In the genomic region with DNA sequence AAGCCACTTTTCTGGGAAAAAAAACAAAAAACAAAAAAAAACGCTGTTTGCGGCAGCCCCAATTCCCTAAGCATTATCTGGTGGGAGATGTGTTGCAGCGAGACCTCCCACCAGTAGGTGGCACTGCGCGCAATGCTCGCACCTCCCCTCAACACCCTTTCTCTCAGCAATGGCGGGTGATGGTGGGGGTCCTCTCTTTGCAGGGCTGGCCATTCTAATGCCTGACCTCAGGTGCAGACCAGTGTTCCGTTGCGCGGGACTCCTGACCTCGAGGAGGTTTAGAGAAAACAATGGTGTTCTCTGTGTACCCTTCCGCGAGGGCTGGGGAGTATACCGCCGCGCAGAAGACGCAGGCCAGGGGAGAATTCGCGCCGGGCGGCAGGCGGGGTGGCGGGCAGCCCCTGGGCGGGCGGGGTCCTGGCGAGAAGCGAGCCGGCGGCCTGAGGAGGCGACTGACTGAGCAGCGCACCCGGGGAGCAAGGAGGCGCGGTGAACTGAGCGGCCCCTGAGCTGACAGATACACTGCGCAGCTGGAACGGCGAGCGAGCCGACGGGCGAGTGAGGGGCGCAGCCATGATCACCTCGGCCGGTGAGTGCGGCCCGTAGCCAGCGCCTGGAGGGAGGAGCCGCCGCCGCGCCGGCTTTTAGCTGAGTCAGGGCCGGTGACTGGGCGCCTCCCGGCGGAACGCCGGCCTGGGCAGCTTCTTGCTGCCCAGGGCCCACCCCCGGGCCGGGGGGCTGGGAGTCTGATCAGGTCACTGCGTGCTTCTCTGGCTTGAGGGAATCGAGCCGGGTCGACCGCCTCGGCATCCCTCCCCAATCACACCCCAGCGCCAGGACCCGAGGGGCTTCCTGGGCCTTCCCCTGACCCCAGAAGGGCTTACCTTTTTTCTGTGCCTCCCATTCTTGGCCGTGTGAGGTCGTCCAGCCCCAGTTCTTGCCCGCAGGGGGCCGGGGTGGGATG, we compare ENCODE assay signal across 8 cellular contexts. TPM values are rescaled to one million over a fixed set of nuclear protein-coding genes. Genes with fewer than 3 reads are reported as not detected.
A peak's percentile ranks its signal among the peaks of the same experiment; 100 is the strongest.
DNase-seq lines count a peak whose midpoint lies in the region; ATAC-seq and TF ChIP-seq lines count a peak whose summit lies in the region.

PSMD1 (plus strand) TSS at position 415 of the 964 bp plus-strand sequence; CDS start at position 574, 159 bp downstream.

- H3K4me3 Mint-ChIP-seq in activated CD4-positive, alpha-beta T cell treated with anti-CD3 and anti-CD28 coated beads, Interleukin-2, amount 10 ng/mL, durations not matched to agents 7 days and 5 days = peak within 1 kb of the TSS; percentile 93

- peak within 1 kb of the TSS; percentile 96 for H3K27ac ChIP-seq in C4-2B

- CTCF ChIA-PET in activated CD4-positive, alpha-beta T cell treated with anti-CD3 and anti-CD28 coated beads, Interleukin-2, amount 10 ng/mL, durations not matched to agents 7 days and 5 days (lab: Charles Lee) = interaction anchor here (0.8 to 1.6 kb wide), 7 partner anchors 11 to 407 kb away, joined by 3 to 4 read pairs (median 3); partner anchors contain the start of gene NCL

- TF ChIP-seq CTCF in C4-2B (conservative IDR thresholded peaks at IDR 0.05) = peak; percentile 95

- H3K27ac Mint-ChIP-seq in activated CD4-positive, alpha-beta T cell treated with anti-CD3 and anti-CD28 coated beads, Interleukin-2, amount 10 ng/mL, durations not matched to agents 7 days and 5 days = peak within 1 kb of the TSS; percentile 100

- DNase-seq in NCI-H69 (lab: John Stamatoyannopoulos, UW) (peak; percentile 85), cortex of kidney (lab: John Stamatoyannopoulos, UW) (peak; percentile 41), left kidney (ENCODE audit: low read depth, low spot score) (peak; percentile 97)
- peak; percentile 94 for DNase-seq in activated CD4-positive, alpha-beta T cell treated with anti-CD3 and anti-CD28 coated beads, Interleukin-2, amount 10 ng/mL, durations not matched to agents 7 days and 5 days
- DNase-seq in stimulated activated CD4-positive, alpha-beta T cell treated with anti-CD3 and anti-CD28 coated beads, Interleukin-2, amount 100 ng/mL, for 24 hours = peak; percentile 94 to 96

- peaks cover 3% of the 10 kb centered on the region for H3K36me3 Mint-ChIP-seq in activated CD4-positive, alpha-beta T cell treated with anti-CD3 and anti-CD28 coated beads, Interleukin-2, amount 10 ng/mL, durations not matched to agents 7 days and 5 days (ENCODE audit: low read depth)

- H3K9me3 Mint-ChIP-seq in activated CD4-positive, alpha-beta T cell treated with anti-CD3 and anti-CD28 coated beads, Interleukin-2, amount 10 ng/mL, durations not matched to agents 7 days and 5 days = no peaks in the 10 kb centered on the region

- ATAC-seq in GM19324 (IDR thresholded peaks at IDR 0.05; ENCODE audit: low FRiP score, unreplicated experiment) (peak; percentile 86), HG03469 (IDR thresholded peaks at IDR 0.05; ENCODE audit: unreplicated experiment) (peak; percentile 41)

- H3K27me3 Mint-ChIP-seq in activated CD4-positive, alpha-beta T cell treated with anti-CD3 and anti-CD28 coated beads, Interleukin-2, amount 10 ng/mL, durations not matched to agents 7 days and 5 days = peaks cover 3% of the 10 kb centered on the region

- peaks cover 59% of the 10 kb centered on the region for H3K4me1 Mint-ChIP-seq in activated CD4-positive, alpha-beta T cell treated with anti-CD3 and anti-CD28 coated beads, Interleukin-2, amount 10 ng/mL, durations not matched to agents 7 days and 5 days

- POLR2A ChIA-PET in activated CD4-positive, alpha-beta T cell treated with anti-CD3 and anti-CD28 coated beads, Interleukin-2, amount 10 ng/mL, durations not matched to agents 7 days and 5 days (lab: Charles Lee) = no interaction called here

RNA-seq across cellular contexts. Expression of gene PSMD1, which starts in this region (rescaled TPM):
- total RNA-seq in activated CD4-positive, alpha-beta T cell treated with anti-CD3 and anti-CD28 coated beads, Interleukin-2, amount 10 ng/mL, durations not matched to agents 7 days and 5 days = 100 to 1,000 TPM in 1 of 2 experiments, 10 to 100 TPM in 1; 80.5 to 101 TPM

Comparison
In these comparisons a context has a peak if more than half of its experiments do, and no peak if none do; other contexts are left out.
1. Peak in every context shown above with its lines: DNase-seq, ATAC-seq and H3K27ac ChIP-seq.
2. DNase-seq: peak in every context shown above with its lines; median percentile 97 in left kidney; 95 in stimulated activated CD4-positive, alpha-beta T cell treated with anti-CD3 and anti-CD28 coated beads, Interleukin-2, amount 100 ng/mL, for 24 hours; 94 in activated CD4-positive, alpha-beta T cell treated with anti-CD3 and anti-CD28 coated beads, Interleukin-2, amount 10 ng/mL, durations not matched to agents 7 days and 5 days; 85 in NCI-H69; 41 in cortex of kidney.